8 cellular contexts compared by ENCODE assay signal in genomic region chr17:14301279-14301760, GRCh38. TPM values are rescaled to one million over a fixed set of nuclear protein-coding genes. Genes with fewer than 3 reads are reported as not detected.
DNase-seq lines count a peak whose midpoint lies in the region; ATAC-seq and TF ChIP-seq lines count a peak whose summit lies in the region.

No MANE protein-coding gene starts in this region.

- H3K4me3 ChIP-seq in GM06990 (replicated peaks; ENCODE audit: low read depth, low read length) = peak overlapping the region; percentile 39
- H3K4me3 ChIP-seq in endodermal cell (ENCODE audit: low read length) = peak overlapping the region; percentile 92

- peaks cover 27% of the 10 kb centered on the region for H3K36me3 Mint-ChIP-seq in T-helper 1 cell treated with Interleukin-12 subunit alpha and Interleukin-12 subunit beta and Interleukin-4 antibody, amounts not matched to agents 30 μg/mL and 1 μg/mL, for 36 hours (ENCODE audit: low read depth)
- no peaks in the 10 kb centered on the region for H3K36me3 Mint-ChIP-seq in endodermal cell (ENCODE audit: low read depth)
- H3K36me3 Mint-ChIP-seq in nephron (ENCODE audit: low read depth) = no peaks in the 10 kb centered on the region

- WGBS in endodermal cell (ENCODE audit: insufficient coverage in 1 of 2, insufficient read length in 1 of 2), 2 experiments = 0% methylated on average over 3 to 56 of the region's 56 CpGs

- DNase-seq in GM06990 (ENCODE audit: extremely low read depth, insufficient read length) (no peak), endodermal cell (no peak), HT-29 (ENCODE audit: low spot score) (no peak), putamen (ENCODE audit: low spot score) (no peak), mucosa of gallbladder (ENCODE audit: low spot score) (no peak)

- H3K9me3 ChIP-seq in endodermal cell (ENCODE audit: control insufficient read depth, low read length) = no peaks in the 10 kb centered on the region

- H3K27me3 Mint-ChIP-seq in T-helper 1 cell treated with Interleukin-12 subunit alpha and Interleukin-12 subunit beta and Interleukin-4 antibody, amounts not matched to agents 30 μg/mL and 1 μg/mL, for 36 hours (ENCODE audit: low read depth) = peaks cover 23% of the 10 kb centered on the region
- peaks cover 84% of the 10 kb centered on the region for H3K27me3 Mint-ChIP-seq in endodermal cell (ENCODE audit: insufficient read depth)
- peaks cover 89% of the 10 kb centered on the region for H3K27me3 Mint-ChIP-seq in nephron (ENCODE audit: low read depth)

- H3K4me3 Mint-ChIP-seq in T-helper 1 cell treated with Interleukin-12 subunit alpha and Interleukin-12 subunit beta and Interleukin-4 antibody, amounts not matched to agents 30 μg/mL and 1 μg/mL, for 36 hours = peak overlapping the region; percentile 94
- H3K4me3 Mint-ChIP-seq in endodermal cell (peak overlapping the region; percentile 65), nephron (peak overlapping the region; percentile 85 to 94 (median 85))

- H3K4me1 ChIP-seq in endodermal cell (ENCODE audit: control insufficient read depth, insufficient read depth, low read length) = peaks cover 3% of the 10 kb centered on the region

- no peak for TF ChIP-seq CTCF in GM06990 (IDR thresholded peaks at IDR 0.05; ENCODE audit: insufficient read depth, low read length, poor library complexity, severe bottlenecking)
- TF ChIP-seq CTCF in endodermal cell (conservative IDR thresholded peaks at IDR 0.05) = peak; percentile 62
- TF ChIP-seq CTCF in nephron (IDR thresholded peaks at IDR 0.05; ENCODE audit: unreplicated experiment in 3 of 3) = peak; percentile 17 to 51 (median 28)

- peak overlapping the region; percentile 47 for H3K9ac ChIP-seq in endodermal cell (ENCODE audit: extremely low read depth, low read length, poor library complexity, severe bottlenecking)

- H3K27ac ChIP-seq in endodermal cell (ENCODE audit: low read depth, low read length) = peak overlapping the region; percentile 43

- ATAC-seq in HG02798 (IDR thresholded peaks at IDR 0.05; ENCODE audit: poor library complexity, unreplicated experiment) = peak; percentile 3

- no peaks in the 10 kb centered on the region; the same call in none of the 2 replicates for H3K27me3 ChIP-seq in GM06990 (replicated peaks; ENCODE audit: control insufficient read depth, insufficient read depth, low read length)
- H3K27me3 ChIP-seq in endodermal cell (ENCODE audit: control insufficient read depth, insufficient read depth, low read length, poor library complexity, severe bottlenecking) = peaks cover 60% of the 10 kb centered on the region

- H3K27ac Mint-ChIP-seq in T-helper 1 cell treated with Interleukin-12 subunit alpha and Interleukin-12 subunit beta and Interleukin-4 antibody, amounts not matched to agents 30 μg/mL and 1 μg/mL, for 36 hours = peak overlapping the region; percentile 81
- peak overlapping the region; percentile 81 for H3K27ac Mint-ChIP-seq in endodermal cell
- H3K27ac Mint-ChIP-seq in nephron = peak overlapping the region in 1 of 3 experiments; percentile 71

- no peaks in the 10 kb centered on the region for H3K9me3 Mint-ChIP-seq in T-helper 1 cell treated with Interleukin-12 subunit alpha and Interleukin-12 subunit beta and Interleukin-4 antibody, amounts not matched to agents 30 μg/mL and 1 μg/mL, for 36 hours
- H3K9me3 Mint-ChIP-seq in endodermal cell = no peaks in the 10 kb centered on the region
- H3K9me3 Mint-ChIP-seq in nephron = no peaks in the 10 kb centered on the region

- H3K36me3 ChIP-seq in GM06990 (ENCODE audit: control insufficient read depth, insufficient read depth, low read length) = no peaks in the 10 kb centered on the region
- no peaks in the 10 kb centered on the region for H3K36me3 ChIP-seq in endodermal cell (ENCODE audit: control insufficient read depth, insufficient read depth, low read length)

- H3K4me1 Mint-ChIP-seq in T-helper 1 cell treated with Interleukin-12 subunit alpha and Interleukin-12 subunit beta and Interleukin-4 antibody, amounts not matched to agents 30 μg/mL and 1 μg/mL, for 36 hours (ENCODE audit: low read depth) = peaks cover 57% of the 10 kb centered on the region
- H3K4me1 Mint-ChIP-seq in endodermal cell (peaks cover 51% of the 10 kb centered on the region), nephron (peaks cover 56% of the 10 kb centered on the region)

RNA-seq across cellular contexts. Expression of gene HS3ST3B1, which starts 0.4 kb away (rescaled TPM):
- 1 to 10 TPM; 5.6 to 6.9 TPM for total RNA-seq in endodermal cell
- 8.7 TPM for polyA plus RNA-seq in endodermal cell (2013, experiment 1 of 2)
- 7.3 TPM for polyA plus RNA-seq in endodermal cell (2013, experiment 2 of 2)
- 0.13 TPM in 1 of 2 replicates, not detected in the other for total RNA-seq in HT-29 (2014; rRNA removed; shearing (Covaris generic))
- total RNA-seq in mucosa of gallbladder = 4.0 TPM
